ENCODE assay signal across 1 cellular context in genomic region chr11:62025429-62026105, GRCh38.
A peak's percentile ranks its signal among the peaks of the same experiment; 100 is the strongest.
TF ChIP-seq lines count a peak whose summit lies in the region.

No MANE protein-coding gene starts in this region.

TF ChIP-seq in K562, 482 proteins besides CTCF, POLR2A, EP300 and RAD21 (continued from another document and continues in another):
- no peak for TF ChIP-seq THAP12 (CRISPR knock-in tag; IDR thresholded peaks at IDR 0.05)
- no peak for TF ChIP-seq ZFP1 (CRISPR knock-in tag; IDR thresholded peaks at IDR 0.05)
- TF ChIP-seq SRSF7 (optimal IDR thresholded peaks at IDR 0.05; ENCODE audit: low read depth, low read length), result no peak
- TF ChIP-seq MTA2 (IDR thresholded peaks at IDR 0.05; ENCODE audit: low read depth), result peak; percentile 47; the same call in 1 of the 2 replicates
- peak; percentile 79; the same call in 1 of the 2 replicates for TF ChIP-seq ZNF644 (tag; IDR thresholded peaks at IDR 0.05; ENCODE audit: low read depth)
- no peak for TF ChIP-seq RUNX1 (IDR thresholded peaks at IDR 0.05; ENCODE audit: low read depth)
- no peak for TF ChIP-seq ZBTB17 (CRISPR knock-in tag; IDR thresholded peaks at IDR 0.05)
- TF ChIP-seq UBTF (IDR thresholded peaks at IDR 0.05; ENCODE audit: borderline replicate concordance in 1 of 2, low read depth in 2 of 2, low read length in 2 of 2), result no peak; a peak in 1 of 4 replicates
- TF ChIP-seq ZNF780A (CRISPR knock-in tag; IDR thresholded peaks at IDR 0.05), result no peak
- TF ChIP-seq ZBTB5 (IDR thresholded peaks at IDR 0.05), result no peak
- TF ChIP-seq RREB1 (CRISPR knock-in tag; IDR thresholded peaks at IDR 0.05), result no peak
- peak; percentile 74 for TF ChIP-seq E2F8 (IDR thresholded peaks at IDR 0.05; ENCODE audit: low read depth, partially characterized antibody)
- TF ChIP-seq TRIM25 (IDR thresholded peaks at IDR 0.05; ENCODE audit: borderline replicate concordance), result no peak
- TF ChIP-seq MAFG (tag; conservative IDR thresholded peaks at IDR 0.05), result peak; percentile 79
- peak; percentile 86 for TF ChIP-seq AFF4 (CRISPR knock-in tag; IDR thresholded peaks at IDR 0.05)
- TF ChIP-seq TBL1XR1 (IDR thresholded peaks at IDR 0.05; ENCODE audit: low read length in 2 of 2), result peak; percentile 94 to 99
- peak; percentile 93 for TF ChIP-seq SMARCA4 (IDR thresholded peaks at IDR 0.05)
- TF ChIP-seq ZNF57 (CRISPR knock-in tag; IDR thresholded peaks at IDR 0.05), result no peak
- TF ChIP-seq NFRKB (IDR thresholded peaks at IDR 0.05; ENCODE audit: low read depth), result 0 out of 2 replicates have a peak, but pooled peaks have one; percentile 35
- peak; percentile 61 for TF ChIP-seq SETDB1 (IDR thresholded peaks at IDR 0.05; ENCODE audit: low read length)
- peak; percentile 74 to 96; a peak in 3 of 4 replicates for TF ChIP-seq ARNT (IDR thresholded peaks at IDR 0.05)
- no peak for TF ChIP-seq ELF4 (CRISPR knock-in tag; IDR thresholded peaks at IDR 0.05)
- TF ChIP-seq ZNF431 (CRISPR knock-in tag; IDR thresholded peaks at IDR 0.05), result no peak
- peak; percentile 98 for TF ChIP-seq TAF9B (IDR thresholded peaks at IDR 0.05; ENCODE audit: partially characterized antibody)
- TF ChIP-seq YY1 (IDR thresholded peaks at IDR 0.05; ENCODE audit: borderline replicate concordance in 1 of 3, control insufficient read depth in 1 of 3, extremely low read depth in 1 of 3, insufficient read depth in 3 of 3, insufficient read length in 1 of 3, insufficient replicate concordance in 2 of 3, low read depth in 1 of 3, low read length in 2 of 3), result peak in 1 of 3 experiments; percentile 44
- peak; percentile 57 for TF ChIP-seq PHF20 (IDR thresholded peaks at IDR 0.05; ENCODE audit: partially characterized antibody)
- peak; percentile 100 for TF ChIP-seq KLF1 (tag; IDR thresholded peaks at IDR 0.05)
- TF ChIP-seq ZNF395 (CRISPR knock-in tag; IDR thresholded peaks at IDR 0.05), result peak; percentile 68
- TF ChIP-seq ETS2 (tag; IDR thresholded peaks at IDR 0.05; ENCODE audit: borderline replicate concordance, poor library complexity, severe bottlenecking), result no peak
- peak; percentile 96 for TF ChIP-seq FOXK1 (CRISPR knock-in tag; IDR thresholded peaks at IDR 0.05; ENCODE audit: borderline replicate concordance)
- TF ChIP-seq HDAC8 (tag; IDR thresholded peaks at IDR 0.05), result no peak
- TF ChIP-seq LEF1 (IDR thresholded peaks at IDR 0.05), result peak; percentile 97
